ENCODE assay signal across 16 cellular contexts in genomic region chr6:43338243-43338642, GRCh38. TPM values are rescaled to one million over a fixed set of nuclear protein-coding genes. Genes with fewer than 3 reads are reported as not detected.
DNase-seq lines count a peak whose midpoint lies in the region; ATAC-seq lines count a peak whose summit lies in the region.
"Had no signal": no experiment of that assay in that cellular context is flagged by ENCODE, and none has a peak within 500 bp of the region (broad histone marks: within the 10 kb centered on the region; RNA-seq: fewer than 3 reads in every experiment).

No MANE protein-coding gene starts in this region.

- peak overlapping the region; percentile 28 for H3K27ac Mint-ChIP-seq in activated CD4-positive, alpha-beta T cell treated with anti-CD3 and anti-CD28 coated beads for 36 hours
- H3K27ac Mint-ChIP-seq: activated naive CD4-positive, alpha-beta T cell treated with anti-CD3 and anti-CD28 coated beads, Interleukin-2, amount 10 ng/mL, durations not matched to agents 7 days and 5 days had no signal

- CTCF ChIA-PET in activated CD4-positive, alpha-beta T cell treated with anti-CD3 and anti-CD28 coated beads for 36 hours (lab: Charles Lee), result interaction anchor here (0.7 to 0.8 kb wide), 2 partner anchors 9 to 342 kb away, joined by 3 read pairs; no protein-coding TSS in a partner anchor

- ATAC-seq in activated CD4-positive, alpha-beta T cell treated with anti-CD3 and anti-CD28 coated beads for 36 hours, result no peak
- ATAC-seq in GM21528 (IDR thresholded peaks at IDR 0.05; ENCODE audit: low FRiP score, unreplicated experiment) (peak; percentile 60), HG03342 (IDR thresholded peaks at IDR 0.05; ENCODE audit: unreplicated experiment) (peak; percentile 42), left colon (peak; percentile 27), GM19324 (IDR thresholded peaks at IDR 0.05; ENCODE audit: low FRiP score, unreplicated experiment) (no peak), GM18868 (IDR thresholded peaks at IDR 0.05; ENCODE audit: unreplicated experiment) (no peak)

- H3K9me3 Mint-ChIP-seq in activated CD4-positive, alpha-beta T cell treated with anti-CD3 and anti-CD28 coated beads for 36 hours (ENCODE audit: low read depth), result no peaks in the 10 kb centered on the region
- H3K9me3 Mint-ChIP-seq: activated naive CD4-positive, alpha-beta T cell treated with anti-CD3 and anti-CD28 coated beads, Interleukin-2, amount 10 ng/mL, durations not matched to agents 7 days and 5 days had no signal

- intact Hi-C loops in activated CD4-positive, alpha-beta T cell treated with anti-CD3 and anti-CD28 coated beads for 36 hours (cut with DNase I, micrococcal nuclease), result no loop called here
- intact Hi-C loops in left colon (cut with DNase I, micrococcal nuclease), result loop anchor here in 1 of 2 donors (10.0 kb wide), 1 partner anchor 73 kb away; no protein-coding TSS in a partner anchor

- POLR2A ChIA-PET in activated CD4-positive, alpha-beta T cell treated with anti-CD3 and anti-CD28 coated beads for 36 hours (lab: Charles Lee), result no interaction called here

- no peak for DNase-seq in activated CD4-positive, alpha-beta T cell treated with anti-CD3 and anti-CD28 coated beads for 36 hours
- DNase-seq in activated CD4-positive, alpha-beta T cell treated with anti-CD3 and anti-CD28 coated beads for 1 hour, result no peak
- no peak for DNase-seq in left colon
- DNase-seq in occipital lobe (lab: John Stamatoyannopoulos, UW), result no peak
- DNase-seq: activated naive CD4-positive, alpha-beta T cell treated with anti-CD3 and anti-CD28 coated beads, Interleukin-2, amount 10 ng/mL, durations not matched to agents 7 days and 5 days; DND-41; dorsolateral prefrontal cortex; NCI-H524 treated with DMSO at 0.1 percent for 48 hours; ovary; stimulated activated CD4-positive, alpha-beta T cell treated with anti-CD3 and anti-CD28 coated beads, Interleukin-1b, Interleukin-23, amount 100 ng/mL, for 48 hours had no signal

- peaks cover 36% of the 10 kb centered on the region for H3K36me3 Mint-ChIP-seq in activated CD4-positive, alpha-beta T cell treated with anti-CD3 and anti-CD28 coated beads for 36 hours (ENCODE audit: low read depth)

- peaks cover 11% of the 10 kb centered on the region for H3K4me1 Mint-ChIP-seq in activated CD4-positive, alpha-beta T cell treated with anti-CD3 and anti-CD28 coated beads for 36 hours

- no peaks in the 10 kb centered on the region for H3K27me3 Mint-ChIP-seq in activated CD4-positive, alpha-beta T cell treated with anti-CD3 and anti-CD28 coated beads for 36 hours
- H3K27me3 Mint-ChIP-seq: activated naive CD4-positive, alpha-beta T cell treated with anti-CD3 and anti-CD28 coated beads, Interleukin-2, amount 10 ng/mL, durations not matched to agents 7 days and 5 days had no signal

- no peak overlapping the region for H3K4me3 Mint-ChIP-seq in activated CD4-positive, alpha-beta T cell treated with anti-CD3 and anti-CD28 coated beads for 36 hours
- H3K4me3 Mint-ChIP-seq: activated naive CD4-positive, alpha-beta T cell treated with anti-CD3 and anti-CD28 coated beads, Interleukin-2, amount 10 ng/mL, durations not matched to agents 7 days and 5 days had no signal

RNA-seq across cellular contexts. Expression of gene CRIP3, which starts 29.6 kb away (rescaled TPM):
- total RNA-seq in activated CD4-positive, alpha-beta T cell treated with anti-CD3 and anti-CD28 coated beads for 36 hours, result 1 to 10 TPM; 1.6 to 1.8 TPM
- total RNA-seq in left colon (1 to 10 TPM; 1.4 TPM), occipital lobe (3.9 TPM)
- total RNA-seq: SJSA1 had no signal

RNA-seq across cellular contexts. Expression of gene ZNF318, which starts 31.2 kb away (rescaled TPM):
- total RNA-seq in activated CD4-positive, alpha-beta T cell treated with anti-CD3 and anti-CD28 coated beads for 36 hours, result 10 to 100 TPM; 11.2 to 12.9 TPM
- total RNA-seq in left colon (10 to 100 TPM; 12.3 to 13.2 TPM), occipital lobe (12.9 TPM)

RNA-seq across cellular contexts. Expression of gene SLC22A7, which starts 40.2 kb away (rescaled TPM):
- not detected for total RNA-seq in activated CD4-positive, alpha-beta T cell treated with anti-CD3 and anti-CD28 coated beads for 36 hours
- total RNA-seq in left colon (not detected), occipital lobe (0.31 TPM)
- total RNA-seq: A673, SJSA1 had no signal

Comparison
In these comparisons a context has a peak if more than half of its experiments do, and no peak if none do; other contexts are left out.
1. ATAC-seq: peak in GM21528 (single experiment), HG03342 (single experiment) and left colon (single experiment); none in activated CD4-positive, alpha-beta T cell treated with anti-CD3 and anti-CD28 coated beads for 36 hours (single experiment), GM19324 (single experiment) and GM18868 (single experiment).